In genomic region chr2:134087371-134087921, GRCh38 we compare ENCODE assay signal across 13 cellular contexts.
A peak's percentile ranks its signal among the peaks of the same experiment; 100 is the strongest.
DNase-seq lines count a peak whose midpoint lies in the region; ATAC-seq, FAIRE-seq and TF ChIP-seq lines count a peak whose summit lies in the region.
"Had no signal": no experiment of that assay in that cellular context is flagged by ENCODE, and none has a peak within 500 bp of the region (broad histone marks: within the 10 kb centered on the region; RNA-seq: fewer than 3 reads in every experiment).

No MANE protein-coding gene starts in this region.

- FAIRE-seq in H1 (lab: Jason Lieb, UNC): no peak
- FAIRE-seq: endothelial cell of umbilical vein had no signal

- H3K9me3 Mint-ChIP-seq in activated naive CD8-positive, alpha-beta T cell treated with anti-CD3 and anti-CD28 coated beads for 36 hours: no peaks in the 10 kb centered on the region
- H3K9me3 Mint-ChIP-seq: activated naive CD4-positive, alpha-beta T cell treated with anti-CD3 and anti-CD28 coated beads, Interleukin-2, amount 50 U/mL, for 24 hours; stimulated activated effector memory CD8-positive, alpha-beta T cell treated with anti-CD3 and anti-CD28 coated beads, Interleukin-12 subunit alpha, Interleukin-12 subunit beta, amount 100 ng/mL, for 72 hours had no signal

- H3K27me3 ChIP-seq in H1 (replicated peaks in 1 of 4; ENCODE audit: control insufficient read depth in 3 of 4, extremely low read depth in 1 of 4, insufficient read depth in 3 of 4, low read length in 3 of 4): no peaks in the 10 kb centered on the region
- H3K27me3 ChIP-seq in prostate gland (replicated peaks; ENCODE audit: insufficient read depth): no peaks in the 10 kb centered on the region

- no peak overlapping the region for H2BK15ac ChIP-seq in H1 (ENCODE audit: low read length)

- no peak overlapping the region for H3K4me3 Mint-ChIP-seq in activated naive CD8-positive, alpha-beta T cell treated with anti-CD3 and anti-CD28 coated beads for 36 hours
- H3K4me3 Mint-ChIP-seq: activated naive CD4-positive, alpha-beta T cell treated with anti-CD3 and anti-CD28 coated beads, Interleukin-2, amount 50 U/mL, for 24 hours; stimulated activated effector memory CD8-positive, alpha-beta T cell treated with anti-CD3 and anti-CD28 coated beads, Interleukin-12 subunit alpha, Interleukin-12 subunit beta, amount 100 ng/mL, for 72 hours had no signal

- no peak overlapping the region for H3K4ac ChIP-seq in H1 (replicated peaks; ENCODE audit: insufficient read length, low read depth, low read length)

- H3K23me2 ChIP-seq in H1 (ENCODE audit: low read depth, low read length): no peaks in the 10 kb centered on the region

- no peak overlapping the region for H3K9ac ChIP-seq in H1 (replicated peaks in 1 of 4; ENCODE audit: extremely low read depth in 1 of 4, low read depth in 3 of 4, low read length in 3 of 4)
- H3K9ac ChIP-seq: KMS-11 had no signal

- peaks cover 4% of the 10 kb centered on the region for H3K27me3 Mint-ChIP-seq in activated naive CD8-positive, alpha-beta T cell treated with anti-CD3 and anti-CD28 coated beads for 36 hours
- H3K27me3 Mint-ChIP-seq: activated naive CD4-positive, alpha-beta T cell treated with anti-CD3 and anti-CD28 coated beads, Interleukin-2, amount 50 U/mL, for 24 hours had no signal

- H3K36me3 ChIP-seq in H1 (ENCODE audit: control insufficient read depth in 2 of 4, insufficient read depth in 4 of 4, low read length in 3 of 4): no peaks in the 10 kb centered on the region
- no peaks in the 10 kb centered on the region for H3K36me3 ChIP-seq in prostate gland

- H3K4me3 ChIP-seq in H1 (ENCODE audit: extremely low read depth in 1 of 4, insufficient read depth in 2 of 4, low read depth in 3 of 4, low read length in 4 of 4): no peak overlapping the region
- no peak overlapping the region for H3K4me3 ChIP-seq in prostate gland

- POLR2A ChIA-PET in H1 (lab: Charles Lee; ENCODE audit: partially characterized antibody): interaction anchor here (1.0 kb wide), 1 partner anchor 56 kb away, joined by 3 read pairs; no protein-coding TSS in a partner anchor

- TF ChIP-seq POLR2A in H1 (IDR thresholded peaks at IDR 0.05; ENCODE audit: control extremely low read depth in 1 of 2, low read depth in 2 of 2, low read length in 2 of 2) (no peak), prostate gland (IDR thresholded peaks at IDR 0.05) (no peak)

- H3K4me1 Mint-ChIP-seq in activated naive CD8-positive, alpha-beta T cell treated with anti-CD3 and anti-CD28 coated beads for 36 hours: no peaks in the 10 kb centered on the region
- H3K4me1 Mint-ChIP-seq: activated naive CD4-positive, alpha-beta T cell treated with anti-CD3 and anti-CD28 coated beads, Interleukin-2, amount 50 U/mL, for 24 hours; stimulated activated effector memory CD8-positive, alpha-beta T cell treated with anti-CD3 and anti-CD28 coated beads, Interleukin-12 subunit alpha, Interleukin-12 subunit beta, amount 100 ng/mL, for 72 hours had no signal

- no peak overlapping the region for H4K91ac ChIP-seq in H1 (replicated peaks; ENCODE audit: insufficient read length, low read length)

- H3K23ac ChIP-seq in H1 (ENCODE audit: insufficient read length): no peak overlapping the region

- no peaks in the 10 kb centered on the region for H4K20me1 ChIP-seq in H1 (replicated peaks in 1 of 2; ENCODE audit: control insufficient read depth in 1 of 2, insufficient read depth in 2 of 2, low read length in 2 of 2)

- H3K18ac ChIP-seq in H1 (ENCODE audit: extremely low read depth, low read length): no peak overlapping the region

- H3K56ac ChIP-seq in H1 (replicated peaks; ENCODE audit: insufficient read length, low read depth, low read length): no peak overlapping the region

- H2BK12ac ChIP-seq in H1 (ENCODE audit: low read depth, low read length): no peak overlapping the region; the same call in 1 of the 2 replicates

- no peak overlapping the region for H4K5ac ChIP-seq in H1 (ENCODE audit: insufficient read length, low read depth, low read length)

- TF ChIP-seq RAD21 in H1 (IDR thresholded peaks at IDR 0.05 in 1 of 2, conservative IDR thresholded peaks at IDR 0.05 in 1 of 2; ENCODE audit: low read depth in 2 of 2, low read length in 2 of 2): no peak

- 83% methylated on average over 2 of the region's 2 CpGs; no CpG with 5 or more reads in 1 of the 2 experiments for WGBS in H1 (ENCODE audit: extremely low coverage in 1 of 2, insufficient coverage in 1 of 2, insufficient read length in 1 of 2, insufficient replicate concordance in 2 of 2, low coverage in 1 of 2, low lambda C conversion rate in 2 of 2, missing lambda C conversion rate in 1 of 2), 2 experiments
- WGBS in prostate gland: 84% methylated on average over 2 of the region's 2 CpGs

- H3K79me2 ChIP-seq in H1 (ENCODE audit: control insufficient read depth in 1 of 2, insufficient read depth in 2 of 2, low read length in 2 of 2): no peaks in the 10 kb centered on the region

- H3K79me1 ChIP-seq in H1 (ENCODE audit: low read depth, low read length): no peaks in the 10 kb centered on the region; the same call in 1 of the 2 replicates

- peak overlapping the region; percentile 7 to 24; a peak in 2 of 4 replicates for H3K4me2 ChIP-seq in H1 (ENCODE audit: insufficient read depth in 1 of 2, low read depth in 2 of 2, low read length in 2 of 2)
- H3K4me2 ChIP-seq: KMS-11 had no signal

- no peak overlapping the region for H2BK120ac ChIP-seq in H1 (replicated peaks; ENCODE audit: low read depth, low read length)

- H3K14ac ChIP-seq in H1 (ENCODE audit: insufficient read length): no peak overlapping the region

- H2BK20ac ChIP-seq in H1 (ENCODE audit: low read length): no peak overlapping the region

- H2AFZ ChIP-seq in H1 (ENCODE audit: low read length): peak overlapping the region; percentile 42; the same call in 1 of the 2 replicates

- H3K4me1 ChIP-seq in H1 (replicated peaks in 1 of 4; ENCODE audit: control insufficient read depth in 3 of 4, insufficient read depth in 4 of 4, low read length in 3 of 4) (peaks cover 0 to 12% (median 3%) of the 10 kb centered on the region in 4 experiments; a peak in 2 of 7 replicates), prostate gland (replicated peaks) (no peaks in the 10 kb centered on the region)

- intact Hi-C loops in prostate gland (cut with DNase I): no loop called here

- no peak overlapping the region for H2AK5ac ChIP-seq in H1 (ENCODE audit: low read depth, low read length)

- DNase-seq in H1 (ENCODE audit: low read depth in 1 of 2, low spot score in 2 of 2) (no peak), prostate gland (ENCODE audit: low spot score) (no peak), globus pallidus (ENCODE audit: low spot score) (no peak), nucleus accumbens (lab: John Stamatoyannopoulos, UW) (no peak)
- DNase-seq in activated naive CD8-positive, alpha-beta T cell treated with anti-CD3 and anti-CD28 coated beads for 36 hours: no peak

- no peak overlapping the region; the same call in 1 of the 2 replicates for H2BK5ac ChIP-seq in H1 (ENCODE audit: low read depth, low read length)

- no peak overlapping the region for H4K8ac ChIP-seq in H1 (ENCODE audit: extremely low read depth, insufficient read depth, low read length)

- TF ChIP-seq CTCF in H1 (IDR thresholded peaks at IDR 0.05; ENCODE audit: control extremely low read depth in 1 of 3, insufficient read depth in 1 of 3, low read depth in 1 of 3, low read length in 3 of 3): no peak
- TF ChIP-seq CTCF in prostate gland (IDR thresholded peaks at IDR 0.05): no peak

- peak; percentile 75 for ATAC-seq in GM18498 (IDR thresholded peaks at IDR 0.05; ENCODE audit: unreplicated experiment)
- peak; percentile 83 for ATAC-seq in GM21390 (IDR thresholded peaks at IDR 0.05; ENCODE audit: unreplicated experiment)
- ATAC-seq in HG03135 (IDR thresholded peaks at IDR 0.05; ENCODE audit: unreplicated experiment): peak; percentile 90
- ATAC-seq: activated CD4-positive, CD25-positive, alpha-beta regulatory T cell treated with anti-CD3 and anti-CD28 coated beads, Interleukin-2, amount 50 U/mL, for 24 hours; stimulated activated effector memory CD8-positive, alpha-beta T cell treated with anti-CD3 and anti-CD28 coated beads, Interleukin-12 subunit alpha, Interleukin-12 subunit beta, amount 100 ng/mL, for 72 hours had no signal

- no peaks in the 10 kb centered on the region for H3K36me3 Mint-ChIP-seq in activated naive CD8-positive, alpha-beta T cell treated with anti-CD3 and anti-CD28 coated beads for 36 hours
- H3K36me3 Mint-ChIP-seq: activated naive CD4-positive, alpha-beta T cell treated with anti-CD3 and anti-CD28 coated beads, Interleukin-2, amount 50 U/mL, for 24 hours; stimulated activated effector memory CD8-positive, alpha-beta T cell treated with anti-CD3 and anti-CD28 coated beads, Interleukin-12 subunit alpha, Interleukin-12 subunit beta, amount 100 ng/mL, for 72 hours had no signal

- H3K27ac ChIP-seq in H1 (ENCODE audit: low read depth, low read length) (no peak overlapping the region), prostate gland (no peak overlapping the region)
- H3K27ac ChIP-seq: KMS-11 had no signal

- CTCF ChIA-PET in H1 (lab: Charles Lee; ENCODE audit: partially characterized antibody): interaction anchor here (1.0 to 2.3 kb wide), 2 partner anchors 31 to 136 kb away, joined by 3 to 6 read pairs; no protein-coding TSS in a partner anchor

- H3K9me3 ChIP-seq in H1 (ENCODE audit: insufficient read depth in 2 of 2, low read depth in 1 of 2, low read length in 1 of 2) (no peaks in the 10 kb centered on the region), prostate gland (no peaks in the 10 kb centered on the region)

- TF ChIP-seq EP300 in H1 (IDR thresholded peaks at IDR 0.05; ENCODE audit: borderline replicate concordance in 1 of 2, low read depth in 2 of 2, low read length in 2 of 2): no peak

- no peak overlapping the region for H3K27ac Mint-ChIP-seq in activated naive CD8-positive, alpha-beta T cell treated with anti-CD3 and anti-CD28 coated beads for 36 hours
- H3K27ac Mint-ChIP-seq: activated naive CD4-positive, alpha-beta T cell treated with anti-CD3 and anti-CD28 coated beads, Interleukin-2, amount 50 U/mL, for 24 hours; stimulated activated effector memory CD8-positive, alpha-beta T cell treated with anti-CD3 and anti-CD28 coated beads, Interleukin-12 subunit alpha, Interleukin-12 subunit beta, amount 100 ng/mL, for 72 hours had no signal

TF ChIP-seq in H1, 55 proteins besides CTCF, POLR2A, EP300 and RAD21 (continues in another document):
- TF ChIP-seq SP1 (IDR thresholded peaks at IDR 0.05; ENCODE audit: low read depth, low read length): no peak
- TF ChIP-seq FOSL1 (IDR thresholded peaks at IDR 0.05; ENCODE audit: insufficient read depth, low read depth, low read length): no peak
- TF ChIP-seq GABPA (IDR thresholded peaks at IDR 0.05; ENCODE audit: borderline replicate concordance, insufficient read depth, low read length): no peak
- no peak for TF ChIP-seq CHD2 (IDR thresholded peaks at IDR 0.05; ENCODE audit: low read length)
- TF ChIP-seq KDM4A (IDR thresholded peaks at IDR 0.05; ENCODE audit: low read depth, low read length, severe bottlenecking): no peak
- TF ChIP-seq TBP (IDR thresholded peaks at IDR 0.05; ENCODE audit: low read depth, low read length): no peak
- TF ChIP-seq POLR2AphosphoS5 (IDR thresholded peaks at IDR 0.05; ENCODE audit: low read depth, low read length): no peak
- TF ChIP-seq HDAC6 (IDR thresholded peaks at IDR 0.05; ENCODE audit: low read depth, low read length): no peak
- no peak for TF ChIP-seq RXRA (IDR thresholded peaks at IDR 0.05; ENCODE audit: insufficient read depth, low read depth, low read length)
